In the genomic region with DNA sequence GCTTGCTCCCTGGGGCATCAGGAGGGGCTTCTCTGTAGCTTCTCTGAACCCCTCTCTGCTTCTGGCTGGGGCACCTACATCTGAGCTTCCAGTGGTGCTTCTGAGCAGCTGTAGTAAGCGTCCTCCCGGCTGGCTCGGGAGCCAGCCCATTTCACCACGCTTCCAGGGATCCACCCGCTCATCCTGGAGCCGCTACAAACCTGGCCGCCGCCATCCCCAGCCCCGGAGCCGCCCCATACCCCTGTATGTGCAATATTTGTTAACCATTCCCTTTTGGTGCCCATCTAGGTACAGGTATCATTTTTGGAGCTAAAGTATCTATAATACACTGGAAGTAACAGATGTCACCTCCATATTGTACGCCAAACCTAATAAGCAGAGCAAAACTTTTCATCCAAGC, we compare ENCODE assay signal across 6 cellular contexts. TPM values are rescaled to one million over a fixed set of nuclear protein-coding genes. Genes with fewer than 3 reads are reported as not detected.
"Had no signal": no experiment of that assay in that cellular context is flagged by ENCODE, and none has a peak within 500 bp of the region (broad histone marks: within the 10 kb centered on the region; RNA-seq: fewer than 3 reads in every experiment).

No MANE protein-coding gene starts in this region.

RNA-seq across cellular contexts. Expression of gene FAM25C, which starts 7.0 kb away (rescaled TPM):
- total RNA-seq: HepG2, HT1080, IMR-90, M059J, Right ventricle myocardium inferior, SJCRH30 had no signal
- polyA plus RNA-seq: HepG2, IMR-90 had no signal
